In the genomic region with DNA sequence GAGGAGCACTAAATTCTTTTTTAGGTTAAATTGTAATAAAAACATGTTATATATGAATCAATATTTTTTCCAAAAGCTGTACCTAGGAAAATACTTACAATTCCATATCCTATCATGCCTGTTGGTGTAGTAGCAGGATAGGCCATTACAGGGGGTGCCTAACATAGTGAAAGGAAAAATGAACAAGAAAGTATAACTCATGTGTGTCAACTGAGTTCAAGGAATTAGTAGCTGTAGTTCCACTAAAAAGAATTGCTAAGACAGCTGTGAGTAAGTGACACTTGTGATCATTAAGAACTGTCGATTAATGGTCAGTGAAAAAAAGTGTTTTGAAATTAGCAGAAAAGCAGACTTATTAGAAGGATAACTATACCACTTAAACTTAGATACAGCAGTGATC, we compare ENCODE assay signal across 29 cellular contexts.
"Had no signal": no experiment of that assay in that cellular context is flagged by ENCODE, and none has a peak within 500 bp of the region (broad histone marks: within the 10 kb centered on the region; RNA-seq: fewer than 3 reads in every experiment).

No MANE protein-coding gene starts in this region.

- H3K9me3 Mint-ChIP-seq: central memory CD8-positive, alpha-beta T cell; dendritic cell treated with granulocyte-macrophage colony-stimulating factor and Interleukin-4, amounts not matched to agents 40 ng/mL and 50 ng/mL, for 4 days; memory B cell; nephron; neural progenitor cell; stimulated activated memory B cell treated with anti-CD40 and anti-IgM and Interleukin-4, amounts not matched to agents 10 μg/mL and 1 μg/mL and 100 μg/mL, for 72 hours; type B pancreatic cell had no signal

- H3K27me3 ChIP-seq: colonic mucosa, esophagus squamous epithelium, heart right ventricle, neural progenitor cell, right atrium auricular region, sigmoid colon, suprapubic skin had no signal

- H3K27ac Mint-ChIP-seq: dendritic cell treated with granulocyte-macrophage colony-stimulating factor and Interleukin-4, amounts not matched to agents 40 ng/mL and 50 ng/mL, for 4 days; memory B cell; nephron; neural progenitor cell; progenitor cell of endocrine pancreas; stimulated activated memory B cell treated with anti-CD40 and anti-IgM and Interleukin-4, amounts not matched to agents 10 μg/mL and 1 μg/mL and 100 μg/mL, for 72 hours; type B pancreatic cell had no signal

- H3K4me1 Mint-ChIP-seq: nephron; neural progenitor cell; stimulated activated memory B cell treated with anti-CD40 and anti-IgM and Interleukin-4, amounts not matched to agents 10 μg/mL and 1 μg/mL and 100 μg/mL, for 72 hours had no signal

- H3K4me3 Mint-ChIP-seq: central memory CD8-positive, alpha-beta T cell; dendritic cell treated with granulocyte-macrophage colony-stimulating factor and Interleukin-4, amounts not matched to agents 40 ng/mL and 50 ng/mL, for 4 days; memory B cell; nephron; neural progenitor cell; stimulated activated memory B cell treated with anti-CD40 and anti-IgM and Interleukin-4, amounts not matched to agents 10 μg/mL and 1 μg/mL and 100 μg/mL, for 72 hours; type B pancreatic cell had no signal

- H3K27ac ChIP-seq: colonic mucosa, lower lobe of right lung, neural progenitor cell, parathyroid adenoma, suprapubic skin had no signal

- H3K4me1 ChIP-seq: colonic mucosa, neural progenitor cell, parathyroid adenoma, suprapubic skin had no signal

- H3K27me3 Mint-ChIP-seq: central memory CD8-positive, alpha-beta T cell; dendritic cell treated with granulocyte-macrophage colony-stimulating factor and Interleukin-4, amounts not matched to agents 40 ng/mL and 50 ng/mL, for 4 days; memory B cell; progenitor cell of endocrine pancreas; stimulated activated memory B cell treated with anti-CD40 and anti-IgM and Interleukin-4, amounts not matched to agents 10 μg/mL and 1 μg/mL and 100 μg/mL, for 72 hours; type B pancreatic cell had no signal

- H3K4me3 ChIP-seq: colonic mucosa, esophagus squamous epithelium, heart right ventricle, lower lobe of right lung, neural progenitor cell, right atrium auricular region, sigmoid colon, suprapubic skin had no signal

- H3K9me3 ChIP-seq: colonic mucosa, esophagus squamous epithelium, heart right ventricle, lower lobe of right lung, right atrium auricular region, sigmoid colon, suprapubic skin had no signal

- ATAC-seq: heart right ventricle; left colon; left ventricle myocardium superior; lower lobe of right lung; stimulated activated memory B cell treated with anti-CD40 and anti-IgM and Interleukin-4, amounts not matched to agents 10 μg/mL and 1 μg/mL and 100 μg/mL, for 72 hours; stimulated activated naive CD8-positive, alpha-beta T cell treated with anti-CD3 and anti-CD28 coated beads, Interleukin-15, Interleukin-2, amounts not matched to agents 100 U/mL and 50 U/mL, for 24 hours had no signal

- FAIRE-seq: endometrium had no signal

- DNase-seq: colonic mucosa; effector memory CD4-positive, alpha-beta T cell; erythroblast; esophagus squamous epithelium; foreskin melanocyte; glutamatergic neuron; heart right ventricle; hippocampal formation; islet precursor cell; kidney glomerular epithelial cell; left colon; left ventricle myocardium superior; lower lobe of right lung; sigmoid colon; stimulated activated CD4-positive, alpha-beta T cell treated with anti-CD3 and anti-CD28 coated beads, Interleukin-2, amount 100 ng/mL, for 24 hours; stimulated activated CD4-positive, alpha-beta T cell treated with anti-CD3 and anti-CD28 coated beads, Interleukin-4, amount 100 ng/mL, for 24 hours; stimulated activated naive CD8-positive, alpha-beta T cell treated with anti-CD3 and anti-CD28 coated beads, Interleukin-15, Interleukin-2, amounts not matched to agents 100 U/mL and 50 U/mL, for 24 hours had no signal
